Comparison of ENCODE assay signal across 8 cellular contexts in the genomic region with DNA sequence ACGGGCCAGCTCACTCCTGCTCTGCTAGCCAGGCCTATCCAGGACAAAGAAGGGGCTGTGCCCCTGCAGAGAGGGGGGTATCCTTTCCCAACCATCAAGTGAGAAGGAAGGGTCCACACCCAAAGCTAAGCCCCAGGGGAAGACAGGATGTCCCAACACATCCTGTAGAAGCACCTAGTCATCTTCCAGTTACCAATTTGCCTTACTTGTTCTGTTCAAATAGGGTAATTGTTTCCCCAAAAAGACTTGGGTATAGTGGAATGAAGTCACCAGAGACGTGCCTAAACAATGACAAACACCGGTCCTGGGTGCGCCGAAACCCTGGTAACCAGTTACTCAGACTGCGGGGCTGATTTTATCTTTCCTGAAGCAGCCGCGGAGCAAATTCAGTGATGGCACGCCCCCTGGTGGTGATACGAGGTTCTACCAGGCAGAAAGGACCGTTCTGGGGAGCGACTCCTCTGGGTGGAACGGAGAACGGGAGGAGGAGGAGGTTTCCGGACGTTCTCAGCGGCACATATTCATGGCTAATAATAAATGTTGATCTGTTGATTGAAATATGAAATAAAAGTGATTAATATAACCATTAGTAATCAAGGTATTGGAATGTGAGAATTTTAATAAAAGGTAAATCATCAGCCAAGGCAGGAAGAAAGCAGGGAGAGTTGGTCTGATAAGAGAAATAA.
DNase-seq lines count a peak whose midpoint lies in the region; ATAC-seq lines count a peak whose summit lies in the region.

No MANE protein-coding gene starts in this region.

- DNase-seq in Ammon's horn (ENCODE audit: low spot score) = peak; percentile 94
- peak; percentile 42 for DNase-seq in GM19240 (ENCODE audit: insufficient read length, low spot score)
- peak; percentile 41 for DNase-seq in NCI-H510A (lab: John Stamatoyannopoulos, UW)
- DNase-seq in activated CD4-positive, alpha-beta T cell treated with anti-CD3 and anti-CD28 coated beads for 1 hour = peak; percentile 91
- DNase-seq in cerebellar nuclear complex (lab: John Stamatoyannopoulos, UW) = peak; percentile 43 to 90
- peak; percentile 95 for DNase-seq in kidney tubule cell (ENCODE audit: low spot score)
- peak; percentile 94 for DNase-seq in stimulated activated CD4-positive, alpha-beta T cell treated with anti-CD3 and anti-CD28 coated beads, Interleukin-1b, Interleukin-23, amount 100 ng/mL, for 48 hours

- peak; percentile 83 for ATAC-seq in HG03439 (IDR thresholded peaks at IDR 0.05; ENCODE audit: unreplicated experiment)

Comparison
In these comparisons a context has a peak if more than half of its experiments do, and no peak if none do; other contexts are left out.
1. Peak in every context shown above with its lines: DNase-seq and ATAC-seq.
2. DNase-seq: peak in every context shown above with its lines; median percentile 95 in kidney tubule cell; 94 in Ammon's horn; 94 in stimulated activated CD4-positive, alpha-beta T cell treated with anti-CD3 and anti-CD28 coated beads, Interleukin-1b, Interleukin-23, amount 100 ng/mL, for 48 hours; 91 in activated CD4-positive, alpha-beta T cell treated with anti-CD3 and anti-CD28 coated beads for 1 hour; 66 in cerebellar nuclear complex; 42 in GM19240; 41 in NCI-H510A.